Comparison of ENCODE assay signal across 17 cellular contexts in the genomic region with DNA sequence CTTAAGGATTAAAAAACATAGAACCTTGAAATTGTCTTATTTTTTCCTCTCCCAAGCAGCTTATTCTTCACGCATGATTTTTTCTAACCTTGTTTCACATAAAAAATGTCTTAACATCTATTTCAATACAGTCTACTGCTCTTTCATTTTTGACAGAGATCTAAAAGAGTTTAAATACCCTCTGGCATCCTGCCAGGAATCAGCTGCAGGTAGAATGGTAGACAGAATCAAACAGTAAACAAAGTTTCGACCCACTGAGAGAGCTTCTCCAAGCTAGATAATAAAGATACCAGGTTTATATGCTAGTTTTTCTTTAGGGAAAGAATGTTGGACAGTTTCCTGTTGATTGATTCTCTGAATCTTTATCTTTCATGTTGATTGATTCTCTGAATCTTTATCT.
"Had no signal": no experiment of that assay in that cellular context is flagged by ENCODE, and none has a peak within 500 bp of the region (broad histone marks: within the 10 kb centered on the region; RNA-seq: fewer than 3 reads in every experiment).

No MANE protein-coding gene starts in this region.

- H3K4me1 ChIP-seq: ascending aorta, prostate gland, tibial artery, vagina had no signal

- DNase-seq: activated CD4-positive, alpha-beta T cell treated with anti-CD3 and anti-CD28 coated beads, Interleukin-2, amount 50 U/mL, for 48 hours; activated naive CD4-positive, alpha-beta T cell treated with anti-CD3 and anti-CD28 coated beads for 36 hours; dermis blood vessel endothelial cell; effector memory CD8-positive, alpha-beta T cell; foreskin melanocyte; mesenchymal stem cell; natural killer cell; nucleus accumbens; right cardiac atrium; small intestine; stimulated activated CD4-positive, alpha-beta T cell treated with anti-CD3 and anti-CD28 coated beads, Interleukin-4, amount 100 ng/mL, for 24 hours; stimulated activated naive CD4-positive, alpha-beta T cell; tibial artery had no signal

- H3K9me3 ChIP-seq: ascending aorta, prostate gland, tibial artery, vagina had no signal

- H3K36me3 ChIP-seq: ascending aorta, prostate gland, tibial artery, vagina had no signal

- H3K27me3 ChIP-seq: ascending aorta, tibial artery, vagina had no signal

- ATAC-seq: activated T-helper 17 cell treated with anti-CD3 and anti-CD28 coated beads, Interleukin-2, amount 50 U/mL, for 72 hours; effector memory CD8-positive, alpha-beta T cell; natural killer cell; right cardiac atrium had no signal

- H3K27ac ChIP-seq: ascending aorta, prostate gland, tibial artery, vagina had no signal

- H3K4me3 ChIP-seq: ascending aorta, prostate gland, tibial artery, vagina had no signal
